In the genomic region with DNA sequence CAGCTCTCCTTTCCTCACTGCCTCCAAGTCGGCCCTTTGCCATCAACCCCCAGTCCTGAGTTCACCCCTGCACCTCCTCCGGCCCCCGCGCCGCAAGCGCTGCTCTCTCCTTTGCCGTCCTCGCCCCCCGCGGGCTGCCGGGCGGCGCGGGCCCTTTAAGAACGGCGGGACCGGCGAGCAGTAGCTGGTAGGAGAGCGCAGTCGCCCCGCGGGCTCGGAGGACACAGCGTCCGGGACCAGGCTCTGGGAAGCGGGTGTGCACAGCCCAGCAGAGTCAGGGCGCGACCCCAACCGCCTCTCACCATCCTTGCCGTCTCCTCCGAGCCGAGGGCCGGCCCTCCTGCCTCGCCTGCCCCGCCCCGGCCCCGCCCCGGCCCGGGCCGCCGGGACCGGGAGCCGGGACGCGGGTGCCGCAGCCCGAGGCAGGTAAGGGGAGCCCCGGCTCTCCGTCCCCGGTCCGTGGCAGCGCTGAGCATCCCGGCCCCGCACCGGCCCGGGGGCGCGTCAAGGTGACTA, we compare ENCODE assay signal across 8 cellular contexts. TPM values are rescaled to one million over a fixed set of nuclear protein-coding genes. Genes with fewer than 3 reads are reported as not detected.
DNase-seq lines count a peak whose midpoint lies in the region; TF ChIP-seq lines count a peak whose summit lies in the region.

A gene (plus strand): TSS at position 198 of the 516 bp plus-strand sequence. CDS start 914 bp downstream, outside the sequence.

- peak within 1 kb of the TSS; percentile 64 for H3K9ac ChIP-seq in neural cell (ENCODE audit: low read length)

- H3K79me2 ChIP-seq in neural cell (replicated peaks; ENCODE audit: insufficient read depth, low read length), result no peaks in the 10 kb centered on the region

- H3K27me3 ChIP-seq in esophagus muscularis mucosa (peaks cover 0 to 8% (median 0%) of the 10 kb centered on the region in 4 donors), neural cell (ENCODE audit: insufficient read depth, low read depth, low read length) (peaks cover 35% of the 10 kb centered on the region)

- no peak for TF ChIP-seq RAD21 in neural cell (conservative IDR thresholded peaks at IDR 0.05)

- H4K20me1 ChIP-seq in neural cell (ENCODE audit: insufficient read depth), result no peaks in the 10 kb centered on the region

- DNase-seq in stimulated activated CD4-positive, alpha-beta T cell treated with anti-CD3 and anti-CD28 coated beads, Interleukin-12 subunit alpha, Interleukin-12 subunit beta, amount 100 ng/mL, for 4 hours, result peak; percentile 42
- DNase-seq in stimulated activated CD4-positive, alpha-beta T cell treated with anti-CD3 and anti-CD28 coated beads, Interleukin-1b, Interleukin-23, amount 100 ng/mL, for 48 hours, result no peak
- DNase-seq in activated CD4-positive, alpha-beta T cell treated with anti-CD3 and anti-CD28 coated beads, Interleukin-2, amount 50 U/mL, for 1 hour, result peak; percentile 16
- DNase-seq in esophagus muscularis mucosa (ENCODE audit: extremely low spot score) (no peak), ureter (ENCODE audit: low spot score) (no peak), NCI-H2107 (lab: John Stamatoyannopoulos, UW) (no peak), NCI-H187 treated with DMSO at 0.1 percent for 48 hours (lab: John Stamatoyannopoulos, UW) (no peak)

- H2AFZ ChIP-seq in neural cell (ENCODE audit: low read depth, low read length), result peak within 1 kb of the TSS; percentile 15

- H3K9me3 ChIP-seq in esophagus muscularis mucosa (no peaks in the 10 kb centered on the region), neural cell (ENCODE audit: low read length) (no peaks in the 10 kb centered on the region)

- intact Hi-C loops in esophagus muscularis mucosa (cut with DNase I), result loop anchor here (5.0 kb wide), 1 partner anchor 48 kb away; no protein-coding TSS in a partner anchor

- WGBS in esophagus muscularis mucosa, result under 1% methylated on average over 21 of the region's 58 CpGs

- no peaks in the 10 kb centered on the region for H3K9me2 ChIP-seq in neural cell (ENCODE audit: insufficient read depth, low read length)

- no peaks in the 10 kb centered on the region for H3K36me3 ChIP-seq in esophagus muscularis mucosa
- no peaks in the 10 kb centered on the region for H3K36me3 ChIP-seq in neural cell (ENCODE audit: insufficient read depth, low read length)

- no peak for TF ChIP-seq POLR2A in esophagus muscularis mucosa (IDR thresholded peaks at IDR 0.05; ENCODE audit: low read depth)

- no peaks in the 10 kb centered on the region for H3F3A ChIP-seq in neural cell (ENCODE audit: insufficient read depth, low read length, poor library complexity, severe bottlenecking)

- H3K27ac ChIP-seq in esophagus muscularis mucosa (replicated peaks in 1 of 4), result peak within 1 kb of the TSS in 1 of 4 donors; percentile 45
- H3K27ac ChIP-seq in neural cell (ENCODE audit: low read length), result no peak within 1 kb of the TSS

- peak within 1 kb of the TSS; percentile 49 for H3K4me2 ChIP-seq in neural cell (ENCODE audit: low read length)

- H3K4me3 ChIP-seq in esophagus muscularis mucosa (peak within 1 kb of the TSS; percentile 63 to 84 (median 67)), neural cell (ENCODE audit: low read length) (peak within 1 kb of the TSS; percentile 86)

- H3K4me1 ChIP-seq in esophagus muscularis mucosa, result peaks cover 13 to 29% (median 24%) of the 10 kb centered on the region in 4 donors

- TF ChIP-seq CTCF in esophagus muscularis mucosa (IDR thresholded peaks at IDR 0.05) (no peak), neural cell (IDR thresholded peaks at IDR 0.05; ENCODE audit: poor library complexity, severe bottlenecking) (no peak)

- TF ChIP-seq EP300 in esophagus muscularis mucosa (IDR thresholded peaks at IDR 0.05) (no peak), neural cell (conservative IDR thresholded peaks at IDR 0.05; ENCODE audit: poor library complexity, severe bottlenecking) (no peak)

TF ChIP-seq in neural cell, 6 proteins besides CTCF, POLR2A, EP300 and RAD21:
- TF ChIP-seq, protein P1, sequence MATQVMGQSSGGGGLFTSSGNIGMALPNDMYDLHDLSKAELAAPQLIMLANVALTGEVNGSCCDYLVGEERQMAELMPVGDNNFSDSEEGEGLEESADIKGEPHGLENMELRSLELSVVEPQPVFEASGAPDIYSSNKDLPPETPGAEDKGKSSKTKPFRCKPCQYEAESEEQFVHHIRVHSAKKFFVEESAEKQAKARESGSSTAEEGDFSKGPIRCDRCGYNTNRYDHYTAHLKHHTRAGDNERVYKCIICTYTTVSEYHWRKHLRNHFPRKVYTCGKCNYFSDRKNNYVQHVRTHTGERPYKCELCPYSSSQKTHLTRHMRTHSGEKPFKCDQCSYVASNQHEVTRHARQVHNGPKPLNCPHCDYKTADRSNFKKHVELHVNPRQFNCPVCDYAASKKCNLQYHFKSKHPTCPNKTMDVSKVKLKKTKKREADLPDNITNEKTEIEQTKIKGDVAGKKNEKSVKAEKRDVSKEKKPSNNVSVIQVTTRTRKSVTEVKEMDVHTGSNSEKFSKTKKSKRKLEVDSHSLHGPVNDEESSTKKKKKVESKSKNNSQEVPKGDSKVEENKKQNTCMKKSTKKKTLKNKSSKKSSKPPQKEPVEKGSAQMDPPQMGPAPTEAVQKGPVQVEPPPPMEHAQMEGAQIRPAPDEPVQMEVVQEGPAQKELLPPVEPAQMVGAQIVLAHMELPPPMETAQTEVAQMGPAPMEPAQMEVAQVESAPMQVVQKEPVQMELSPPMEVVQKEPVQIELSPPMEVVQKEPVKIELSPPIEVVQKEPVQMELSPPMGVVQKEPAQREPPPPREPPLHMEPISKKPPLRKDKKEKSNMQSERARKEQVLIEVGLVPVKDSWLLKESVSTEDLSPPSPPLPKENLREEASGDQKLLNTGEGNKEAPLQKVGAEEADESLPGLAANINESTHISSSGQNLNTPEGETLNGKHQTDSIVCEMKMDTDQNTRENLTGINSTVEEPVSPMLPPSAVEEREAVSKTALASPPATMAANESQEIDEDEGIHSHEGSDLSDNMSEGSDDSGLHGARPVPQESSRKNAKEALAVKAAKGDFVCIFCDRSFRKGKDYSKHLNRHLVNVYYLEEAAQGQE (IDR thresholded peaks at IDR 0.05; ENCODE audit: borderline replicate concordance), result no peak
- TF ChIP-seq EZH2 (IDR thresholded peaks at IDR 0.05; ENCODE audit: borderline replicate concordance, insufficient read depth, low read length, poor library complexity, severe bottlenecking) (no peak), POLR2AphosphoS5 (IDR thresholded peaks at IDR 0.05) (no peak), SMC3 (conservative IDR thresholded peaks at IDR 0.05; ENCODE audit: poor library complexity) (peak; percentile 14), TAF1 (IDR thresholded peaks at IDR 0.05; ENCODE audit: low read depth) (peak; percentile 12), MXI1 (conservative IDR thresholded peaks at IDR 0.05; ENCODE audit: poor library complexity, severe bottlenecking) (no peak)

RNA-seq across cellular contexts. Expression of the gene that starts here (rescaled TPM):
- 1 to 10 TPM in 1 of 4 donors, under 1 TPM in 3; 0.33 to 1.4 (median 0.60) TPM for total RNA-seq in esophagus muscularis mucosa
- polyA plus RNA-seq in neural cell, result 1.5 and 3.0 TPM in 2 replicates
- 1.5 and 1.9 TPM in 2 replicates for polyA minus RNA-seq in neural cell
- 0.42 TPM for total RNA-seq in ureter

Comparison
In these comparisons a context has a peak if more than half of its experiments do, and no peak if none do; other contexts are left out.
1. DNase-seq: peak in stimulated activated CD4-positive, alpha-beta T cell treated with anti-CD3 and anti-CD28 coated beads, Interleukin-12 subunit alpha, Interleukin-12 subunit beta, amount 100 ng/mL, for 4 hours (single experiment) and activated CD4-positive, alpha-beta T cell treated with anti-CD3 and anti-CD28 coated beads, Interleukin-2, amount 50 U/mL, for 1 hour (single experiment); none in stimulated activated CD4-positive, alpha-beta T cell treated with anti-CD3 and anti-CD28 coated beads, Interleukin-1b, Interleukin-23, amount 100 ng/mL, for 48 hours (single experiment), esophagus muscularis mucosa (single experiment), ureter (single experiment), NCI-H2107 (single experiment) and NCI-H187 treated with DMSO at 0.1 percent for 48 hours (single experiment).